In genomic region chr15:60009581-60010379, GRCh38 we compare ENCODE assay signal across 26 cellular contexts. TPM values are rescaled to one million over a fixed set of nuclear protein-coding genes. Genes with fewer than 3 reads are reported as not detected.
"Had no signal": no experiment of that assay in that cellular context is flagged by ENCODE, and none has a peak within 500 bp of the region (broad histone marks: within the 10 kb centered on the region; RNA-seq: fewer than 3 reads in every experiment).

No MANE protein-coding gene starts in this region.

- ATAC-seq: activated CD4-positive, alpha-beta T cell treated with anti-CD3 and anti-CD28 coated beads for 36 hours; activated CD8-positive, alpha-beta T cell treated with anti-CD3 and anti-CD28 coated beads for 36 hours; activated T-helper 17 cell treated with anti-CD3 and anti-CD28 coated beads, Interleukin-2, amount 50 U/mL, for 72 hours; left cardiac atrium had no signal

- H3K4me3 Mint-ChIP-seq: activated CD4-positive, alpha-beta T cell treated with anti-CD3 and anti-CD28 coated beads for 36 hours; activated CD8-positive, alpha-beta T cell treated with anti-CD3 and anti-CD28 coated beads for 36 hours; activated naive CD8-positive, alpha-beta T cell treated with anti-CD3 and anti-CD28 coated beads for 36 hours; activated T-helper 17 cell treated with anti-CD3 and anti-CD28 coated beads, Interleukin-2, amount 50 U/mL, for 72 hours; naive B cell had no signal

- H3K36me3 ChIP-seq: right atrium auricular region, upper lobe of left lung, WERI-Rb-1 had no signal

- H3K27ac Mint-ChIP-seq: activated CD4-positive, alpha-beta T cell treated with anti-CD3 and anti-CD28 coated beads for 36 hours; activated CD8-positive, alpha-beta T cell treated with anti-CD3 and anti-CD28 coated beads for 36 hours; activated naive CD8-positive, alpha-beta T cell treated with anti-CD3 and anti-CD28 coated beads for 36 hours; activated T-helper 17 cell treated with anti-CD3 and anti-CD28 coated beads, Interleukin-2, amount 50 U/mL, for 72 hours had no signal

- H3K27me3 ChIP-seq: testis had no signal

- H3K9me3 Mint-ChIP-seq: activated CD8-positive, alpha-beta T cell treated with anti-CD3 and anti-CD28 coated beads for 36 hours; activated naive CD8-positive, alpha-beta T cell treated with anti-CD3 and anti-CD28 coated beads for 36 hours; activated T-helper 17 cell treated with anti-CD3 and anti-CD28 coated beads, Interleukin-2, amount 50 U/mL, for 72 hours had no signal

- H3K4me3 ChIP-seq: mucosa of descending colon, right atrium auricular region, skin epidermis, testis, upper lobe of left lung had no signal

- H3K9me3 ChIP-seq: mucosa of descending colon, right atrium auricular region, testis, upper lobe of left lung had no signal

- H3K36me3 Mint-ChIP-seq: activated naive CD8-positive, alpha-beta T cell treated with anti-CD3 and anti-CD28 coated beads for 36 hours had no signal

- H3K27ac ChIP-seq: right atrium auricular region, skin epidermis, testis, upper lobe of left lung, WERI-Rb-1 had no signal

- DNase-seq: activated CD4-positive, alpha-beta T cell treated with anti-CD3 and anti-CD28 coated beads for 36 hours; activated CD8-positive, alpha-beta T cell treated with anti-CD3 and anti-CD28 coated beads for 36 hours; activated naive CD4-positive, alpha-beta T cell; activated naive CD8-positive, alpha-beta T cell treated with anti-CD3 and anti-CD28 coated beads for 36 hours; activated T-cell treated with anti-CD3 and anti-CD28 coated beads, Interleukin-2, amount 50 U/mL, for 1 hour; amniotic stem cell; dermis blood vessel endothelial cell; foreskin melanocyte; left cardiac atrium; mesenchymal stem cell; naive B cell; stimulated activated CD4-positive, alpha-beta T cell treated with anti-CD3 and anti-CD28 coated beads, Interleukin-15, amount 100 ng/mL, for 24 hours; stimulated activated CD4-positive, alpha-beta T cell treated with anti-CD3 and anti-CD28 coated beads, Interleukin-4, amount 100 ng/mL, for 1 hour; T-helper 2 cell; testis; WERI-Rb-1 had no signal

RNA-seq across cellular contexts. Expression of gene FOXB1, which starts 5.7 kb away (rescaled TPM):
- total RNA-seq: cardiac septum, dermis blood vessel endothelial cell, epithelial cell of proximal tubule, left cardiac atrium, lower leg skin, mucosa of descending colon, omental fat pad, posterior vena cava, right atrium auricular region, upper lobe of left lung had no signal
